Comparison of ENCODE assay signal across 8 cellular contexts in genomic region chr3:122679085-122679466, GRCh38. TPM values are rescaled to one million over a fixed set of nuclear protein-coding genes. Genes with fewer than 3 reads are reported as not detected.
A peak's percentile ranks its signal among the peaks of the same experiment; 100 is the strongest.
DNase-seq lines count a peak whose midpoint lies in the region; ATAC-seq, FAIRE-seq and TF ChIP-seq lines count a peak whose summit lies in the region.

No MANE protein-coding gene starts in this region.

- peak overlapping the region; percentile 11 for H3K9ac ChIP-seq in keratinocyte (ENCODE audit: control insufficient read depth, extremely low read depth, insufficient read depth, low read length)

- FAIRE-seq in bronchial epithelial cell (lab: Jason Lieb, UNC) (no peak), keratinocyte (lab: Jason Lieb, UNC) (peak; percentile 91)

- TF ChIP-seq CTCF in WI38 (IDR thresholded peaks at IDR 0.05; ENCODE audit: low read depth, low read length) (peak; percentile 51), bronchial epithelial cell (IDR thresholded peaks at IDR 0.05; ENCODE audit: insufficient read depth, low read length, severe bottlenecking) (peak; percentile 85), keratinocyte (optimal IDR thresholded peaks at IDR 0.05 in 1 of 3, IDR thresholded peaks at IDR 0.05 in 1 of 3, conservative IDR thresholded peaks at IDR 0.05 in 1 of 3; ENCODE audit: extremely low read depth in 1 of 3, insufficient read depth in 2 of 3, low read length in 3 of 3) (peak; percentile 79 to 83 (median 79))

- in situ Hi-C loops in G401 (cut with HindIII; ENCODE audit: low sequenced_read_pairs) = no loop called here

- peaks cover 16% of the 10 kb centered on the region for H3K79me2 ChIP-seq in keratinocyte (ENCODE audit: control insufficient read depth, insufficient read depth, low read length)

- no peaks in the 10 kb centered on the region for H3K9me1 ChIP-seq in keratinocyte (ENCODE audit: control insufficient read depth, extremely low read depth, insufficient read depth, low read length)

- H2AFZ ChIP-seq in keratinocyte (ENCODE audit: control insufficient read depth, low read length) = peak overlapping the region; percentile 94

- DNase-seq in G401 (ENCODE audit: low spot score) (peak; percentile 64), NCI-H2196 (lab: John Stamatoyannopoulos, UW; ENCODE audit: unreplicated experiment) (peak; percentile 85), bronchial epithelial cell (ENCODE audit: low read depth) (peak; percentile 67), keratinocyte (ENCODE audit: low read depth, low spot score) (no peak), mesenteric fat pad (ENCODE audit: low spot score) (no peak)
- DNase-seq in stimulated activated CD4-positive, alpha-beta T cell treated with anti-CD3 and anti-CD28 coated beads, Interleukin-12 subunit alpha, Interleukin-12 subunit beta, amount 100 ng/mL, for 48 hours (ENCODE audit: low read depth in 2 of 3, low spot score in 1 of 3) = peak; percentile 67 to 80 (median 77)

- no peaks in the 10 kb centered on the region for H4K20me1 ChIP-seq in keratinocyte (ENCODE audit: control insufficient read depth, extremely low read depth, insufficient read depth, low read length)

- H3K4me2 ChIP-seq in keratinocyte (ENCODE audit: control insufficient read depth, extremely low read depth, insufficient read depth, low read depth, low read length) = peak overlapping the region; percentile 94

- peaks cover 28% of the 10 kb centered on the region for H3K4me1 ChIP-seq in keratinocyte (ENCODE audit: control insufficient read depth, extremely low read depth, insufficient read depth, low read length)

- no peaks in the 10 kb centered on the region for H3K27me3 ChIP-seq in bronchial epithelial cell (ENCODE audit: control insufficient read depth, insufficient read depth, low read length)
- no peaks in the 10 kb centered on the region for H3K27me3 ChIP-seq in keratinocyte (ENCODE audit: control insufficient read depth, extremely low read depth, insufficient read depth, low read length)

- peaks cover 2% of the 10 kb centered on the region for H3K9me3 ChIP-seq in keratinocyte (ENCODE audit: control insufficient read depth, low read depth, low read length)

- no peaks in the 10 kb centered on the region for H3K36me3 ChIP-seq in bronchial epithelial cell (ENCODE audit: control insufficient read depth, insufficient read depth, low read length)
- no peaks in the 10 kb centered on the region for H3K36me3 ChIP-seq in keratinocyte (ENCODE audit: control insufficient read depth in 2 of 2, extremely low read depth in 1 of 2, insufficient read depth in 2 of 2, low read length in 2 of 2)

- peak overlapping the region; percentile 4 for H3K27ac ChIP-seq in keratinocyte (ENCODE audit: control insufficient read depth, insufficient read depth, low read length)

- dilution Hi-C loops in keratinocyte (cut with MboI; ENCODE audit: extremely low pct_ligation_motif_present, low sequenced_read_pairs) = no loop called here

- H3K4me3 ChIP-seq in WI38 (ENCODE audit: low read depth, low read length) = peak overlapping the region; percentile 33
- H3K4me3 ChIP-seq in bronchial epithelial cell (ENCODE audit: low read depth, low read length) = peak overlapping the region; percentile 7
- peak overlapping the region in 2 of 3 experiments; percentile 21 to 88 for H3K4me3 ChIP-seq in keratinocyte (ENCODE audit: control insufficient read depth in 2 of 3, extremely low read depth in 1 of 3, insufficient read depth in 2 of 3, low read depth in 1 of 3, low read length in 3 of 3)

- peak; percentile 31 for ATAC-seq in HG03025 (IDR thresholded peaks at IDR 0.05; ENCODE audit: low FRiP score, unreplicated experiment)

RNA-seq across cellular contexts. Expression of gene PARP14, which starts 1.6 kb away (rescaled TPM):
- total RNA-seq in G401 (2014; rRNA removed; shearing (Covaris generic)) = 9.7 and 21.2 TPM in 2 replicates
- total RNA-seq in bronchial epithelial cell (13.2 and 23.0 TPM in 2 replicates), mesenteric fat pad (51.1 TPM)
- 19.1 to 27.0 TPM (median 25.7 TPM) in 3 replicates for polyA plus RNA-seq in keratinocyte
- polyA plus RNA-seq in keratinocyte (2011; ENCODE audit: low read depth) = 6.5 TPM
- 9.0 and 14.9 TPM in 2 replicates for polyA plus RNA-seq in keratinocyte (2011; cell fraction: cytosol; rRNA removed)
- 28.0 and 31.8 TPM in 2 replicates for polyA plus RNA-seq in keratinocyte (2011; cell fraction: nucleus; rRNA removed)
- polyA plus RNA-seq in keratinocyte (2012; ENCODE audit: low replicate concordance) = 2.3 and 18.6 TPM in 2 replicates
- polyA minus RNA-seq in keratinocyte = 21.3 to 48.7 TPM (median 33.4 TPM) in 3 replicates
- polyA minus RNA-seq in keratinocyte (2011; cell fraction: cytosol; rRNA and poly(A)+ RNA removed) = 18.0 TPM
- polyA minus RNA-seq in keratinocyte (2011; cell fraction: nucleus; rRNA and poly(A)+ RNA removed) = 29.2 and 47.5 TPM in 2 replicates

Comparison
In these comparisons a context has a peak if more than half of its experiments do, and no peak if none do; other contexts are left out.
1. DNase-seq: peak in G401 (single experiment), NCI-H2196 (single experiment), bronchial epithelial cell (single experiment) and stimulated activated CD4-positive, alpha-beta T cell treated with anti-CD3 and anti-CD28 coated beads, Interleukin-12 subunit alpha, Interleukin-12 subunit beta, amount 100 ng/mL, for 48 hours (3 of 3); none in keratinocyte (single experiment) and mesenteric fat pad (single experiment).
2. Peak in every context shown above with its lines, with median percentiles within 50 percentile points of each other: H3K4me3 ChIP-seq and CTCF ChIP-seq.